In genomic region chr13:87788363-87788762, GRCh38 we compare ENCODE assay signal across 21 cellular contexts.
DNase-seq lines count a peak whose midpoint lies in the region; ATAC-seq, FAIRE-seq and TF ChIP-seq lines count a peak whose summit lies in the region.
"Had no signal": no experiment of that assay in that cellular context is flagged by ENCODE, and none has a peak within 500 bp of the region (broad histone marks: within the 10 kb centered on the region; RNA-seq: fewer than 3 reads in every experiment).

No MANE protein-coding gene starts in this region.

- no peak overlapping the region for H3K4me3 Mint-ChIP-seq in GM23338
- H3K4me3 Mint-ChIP-seq: B cell; CD4-positive, alpha-beta T cell; CD8-positive, alpha-beta T cell had no signal

- no peak overlapping the region for H2BK120ac ChIP-seq in IMR-90 (ENCODE audit: low read depth, low read length)

- FAIRE-seq in HepG2 (lab: Jason Lieb, UNC) = no peak
- FAIRE-seq: D721Med, GM12878, GM12892, GM19239 had no signal

- no peaks in the 10 kb centered on the region for H3F3A ChIP-seq in GM23338 (replicated peaks; ENCODE audit: low read depth)

- H4K8ac ChIP-seq in IMR-90 (ENCODE audit: low read depth in 2 of 2, low read length in 2 of 2) = no peak overlapping the region

- BruUV-seq in HepG2 (replicated peaks; lab: Mats Ljungman, UMichigan) (no TSS peak), IMR-90 (replicated peaks; lab: Mats Ljungman, UMichigan) (no TSS peak)

- no peak overlapping the region for H3K23ac ChIP-seq in IMR-90 (ENCODE audit: low read depth, low read length)

- no peaks in the 10 kb centered on the region for H3K36me3 Mint-ChIP-seq in GM23338 (ENCODE audit: low read depth)
- H3K36me3 Mint-ChIP-seq: CD8-positive, alpha-beta T cell had no signal

- H3K79me2 ChIP-seq in HepG2 (ENCODE audit: insufficient read depth, low read length) (no peaks in the 10 kb centered on the region), GM23338 (replicated peaks; ENCODE audit: insufficient read depth) (no peaks in the 10 kb centered on the region)

- intact Hi-C loops in HepG2 (cut with micrococcal nuclease; ENCODE audit: unreplicated experiment) (no loop called here), right lobe of liver (cut with DNase I) (no loop called here), IMR-90 (cut with micrococcal nuclease) (no loop called here)

- dilution Hi-C loops in IMR-90 (cut with HindIII; ENCODE audit: low sequenced_read_pairs, unreplicated experiment) = no loop called here

- no peaks in the 10 kb centered on the region; the same call in 2 of the 3 replicates for H3K9me3 Mint-ChIP-seq in GM23338
- H3K9me3 Mint-ChIP-seq: CD4-positive, alpha-beta T cell had no signal

- TF ChIP-seq EP300 in HepG2 (IDR thresholded peaks at IDR 0.05; ENCODE audit: low read depth in 2 of 2, low read length in 2 of 2) (no peak), HepG2 (CRISPR knock-in tag; IDR thresholded peaks at IDR 0.05; ENCODE audit: borderline replicate concordance) (no peak)

- no peak overlapping the region for H4K5ac ChIP-seq in IMR-90 (ENCODE audit: low read depth, low read length)

- H3K4me1 ChIP-seq in HepG2 (ENCODE audit: insufficient read depth, low read length) (no peaks in the 10 kb centered on the region), right lobe of liver (no peaks in the 10 kb centered on the region), IMR-90 (ENCODE audit: control insufficient read depth, insufficient read depth, low read length) (no peaks in the 10 kb centered on the region), GM23338 (ENCODE audit: insufficient read depth) (no peaks in the 10 kb centered on the region)
- H3K4me1 ChIP-seq: BLaER1 treated with 17β-estradiol and CSF1 and Interleukin-3, amounts not matched to agents 10 nM and 100 nM; Caco-2 had no signal

- H3K14ac ChIP-seq in IMR-90 (replicated peaks; ENCODE audit: low read depth, low read length) = no peak overlapping the region

- TF ChIP-seq CTCF in HepG2 (CRISPR knock-in tag; IDR thresholded peaks at IDR 0.05) = no peak
- TF ChIP-seq CTCF in right lobe of liver (IDR thresholded peaks at IDR 0.05) = no peak
- TF ChIP-seq CTCF in IMR-90 (conservative IDR thresholded peaks at IDR 0.05; ENCODE audit: low read depth, low read length) = no peak
- TF ChIP-seq CTCF in GM23338 (conservative IDR thresholded peaks at IDR 0.05; ENCODE audit: low read depth in 2 of 2) = no peak

- in situ Hi-C loops in HepG2 (cut with HindIII; ENCODE audit: extremely low pct_ligation_motif_present, low pct_unique_long_range_greater_than_20kb) (loop anchor here (25.0 kb wide), 1 partner anchor 526 kb away; no protein-coding TSS in a partner anchor), IMR-90 (cut with MboI; ENCODE audit: low sequenced_read_pairs) (no loop called here)

- H3K9me2 ChIP-seq in GM23338 (ENCODE audit: insufficient read depth) = no peaks in the 10 kb centered on the region

- H3K27ac Mint-ChIP-seq in GM23338 = no peak overlapping the region
- H3K27ac Mint-ChIP-seq: B cell; CD4-positive, alpha-beta T cell; CD8-positive, alpha-beta T cell had no signal

- DNase-seq in HepG2 (ENCODE audit: low spot score) (no peak), right lobe of liver (no peak), IMR-90 (no peak), GM23338 (ENCODE audit: low spot score) (no peak), AG08396 (ENCODE audit: low spot score) (no peak)
- DNase-seq: ACHN; AML-193; Caco-2; Calu3; CD4-positive, alpha-beta T cell; CD8-positive, alpha-beta T cell; DMS79 treated with DMSO at 0.1 percent for 48 hours; GDM1 had no signal

- H2AFZ ChIP-seq in HepG2 (ENCODE audit: low read length) = no peak overlapping the region
- H2AFZ ChIP-seq in IMR-90 (replicated peaks; ENCODE audit: low read length, poor library complexity) = no peak overlapping the region
- no peak overlapping the region for H2AFZ ChIP-seq in GM23338

- H2BK15ac ChIP-seq in IMR-90 (ENCODE audit: low read depth, low read length) = no peak overlapping the region

- H3K79me1 ChIP-seq in IMR-90 (ENCODE audit: low read depth in 1 of 2, low read length in 2 of 2) = no peaks in the 10 kb centered on the region

- TF ChIP-seq RAD21 in HepG2 (CRISPR knock-in tag; IDR thresholded peaks at IDR 0.05) (no peak), IMR-90 (IDR thresholded peaks at IDR 0.05; ENCODE audit: low read length) (no peak)

- POLR2A ChIA-PET in HepG2 (lab: Yijun Ruan, JAX) = no interaction called here
- POLR2A ChIA-PET in IMR-90 (lab: Charles Lee; ENCODE audit: unreplicated experiment) = no interaction called here

- H3K4me3 ChIP-seq in HepG2 (replicated peaks in 1 of 3; ENCODE audit: insufficient read depth in 1 of 3, low read depth in 2 of 3, low read length in 3 of 3) = no peak overlapping the region
- no peak overlapping the region for H3K4me3 ChIP-seq in right lobe of liver
- no peak overlapping the region for H3K4me3 ChIP-seq in IMR-90 (ENCODE audit: insufficient read depth, low read depth, low read length)
- no peak overlapping the region for H3K4me3 ChIP-seq in GM23338
- H3K4me3 ChIP-seq: BLaER1 treated with 17β-estradiol and CSF1 and Interleukin-3, amounts not matched to agents 10 nM and 100 nM; GM12878 had no signal

- no peak overlapping the region for H2BK5ac ChIP-seq in IMR-90 (ENCODE audit: low read depth, low read length, poor library complexity, severe bottlenecking)

- H2AK9ac ChIP-seq in IMR-90 (replicated peaks; ENCODE audit: low read depth, low read length, poor library complexity) = no peak overlapping the region

- H3K36me3 ChIP-seq in HepG2 (replicated peaks in 1 of 2; ENCODE audit: control insufficient read depth in 1 of 2, insufficient read depth in 2 of 2, low read length in 2 of 2) (no peaks in the 10 kb centered on the region), right lobe of liver (no peaks in the 10 kb centered on the region), IMR-90 (ENCODE audit: control insufficient read depth, insufficient read depth, low read length) (no peaks in the 10 kb centered on the region), GM23338 (ENCODE audit: insufficient read depth) (no peaks in the 10 kb centered on the region)
- H3K36me3 ChIP-seq: BLaER1 treated with 17β-estradiol and CSF1 and Interleukin-3, amounts not matched to agents 10 nM and 100 nM had no signal

- no peak for TF ChIP-seq POLR2A in HepG2 (IDR thresholded peaks at IDR 0.05; ENCODE audit: insufficient read depth in 1 of 2, low read depth in 2 of 2, low read length in 2 of 2)
- no peak for TF ChIP-seq POLR2A in right lobe of liver (IDR thresholded peaks at IDR 0.05)
- no peak for TF ChIP-seq POLR2A in IMR-90 (IDR thresholded peaks at IDR 0.05; ENCODE audit: low read depth, low read length)

- no peak overlapping the region for H3K4ac ChIP-seq in IMR-90 (ENCODE audit: low read depth, low read length)

- H3K27me3 ChIP-seq in HepG2 (ENCODE audit: control insufficient read depth in 1 of 2, insufficient read depth in 2 of 2, low read length in 2 of 2) (no peaks in the 10 kb centered on the region), right lobe of liver (no peaks in the 10 kb centered on the region), IMR-90 (ENCODE audit: control insufficient read depth, insufficient read depth, low read length) (no peaks in the 10 kb centered on the region), GM23338 (ENCODE audit: insufficient read depth) (no peaks in the 10 kb centered on the region)
- H3K27me3 ChIP-seq: BLaER1 treated with 17β-estradiol and CSF1 and Interleukin-3, amounts not matched to agents 10 nM and 100 nM had no signal

- no peak overlapping the region for H2BK20ac ChIP-seq in IMR-90 (ENCODE audit: low read depth, low read length)

- H3K4me1 Mint-ChIP-seq in GM23338 = no peaks in the 10 kb centered on the region
- H3K4me1 Mint-ChIP-seq: B cell had no signal

- H3K27ac ChIP-seq in HepG2 (ENCODE audit: extremely low read length, insufficient read depth, low read length) = no peak overlapping the region
- no peak overlapping the region for H3K27ac ChIP-seq in right lobe of liver
- no peak overlapping the region for H3K27ac ChIP-seq in IMR-90 (ENCODE audit: insufficient read depth, low read length)
- H3K27ac ChIP-seq in GM23338 (ENCODE audit: low read depth) = no peak overlapping the region
- H3K27ac ChIP-seq: 22Rv1; BLaER1 treated with 17β-estradiol and CSF1 and Interleukin-3, amounts not matched to agents 10 nM and 100 nM; C4-2B had no signal

- H4K91ac ChIP-seq in IMR-90 (ENCODE audit: insufficient read depth, low read depth, low read length) = no peak overlapping the region

- H3K4me2 ChIP-seq in HepG2 (ENCODE audit: low read depth, low read length) (no peak overlapping the region), IMR-90 (ENCODE audit: low read depth, low read length) (no peak overlapping the region), GM23338 (no peak overlapping the region)
- H3K4me2 ChIP-seq: BLaER1 treated with 17β-estradiol and CSF1 and Interleukin-3, amounts not matched to agents 10 nM and 100 nM had no signal

- no peaks in the 10 kb centered on the region for H4K20me1 ChIP-seq in HepG2 (ENCODE audit: insufficient read depth, low read length)
- no peaks in the 10 kb centered on the region for H4K20me1 ChIP-seq in IMR-90 (ENCODE audit: insufficient read depth, low read length)
- H4K20me1 ChIP-seq in GM23338 (replicated peaks; ENCODE audit: insufficient read depth) = no peaks in the 10 kb centered on the region
- H4K20me1 ChIP-seq: BLaER1 treated with 17β-estradiol and CSF1 and Interleukin-3, amounts not matched to agents 10 nM and 100 nM had no signal

- no peak overlapping the region for H3K56ac ChIP-seq in IMR-90 (ENCODE audit: extremely low read depth, insufficient read depth, low read length)

- CTCF ChIA-PET in HepG2 (lab: Yijun Ruan, JAX; ENCODE audit: low intra/inter-chr PET ratio, low total read pairs) (no interaction called here), IMR-90 (lab: Yijun Ruan, JAX) (no interaction called here)

- no peak overlapping the region for H2AK5ac ChIP-seq in IMR-90 (ENCODE audit: low read depth, low read length)

- WGBS in HepG2 (ENCODE audit: low lambda C conversion rate) = 26% methylated on average over 4 of the region's 4 CpGs
- WGBS in right lobe of liver (ENCODE audit: insufficient coverage, low coverage, low lambda C conversion rate, missing lambda C conversion rate) = 49% methylated on average over 4 of the region's 4 CpGs
- no CpG with 5 or more reads among the region's 4 CpGs for WGBS in IMR-90 (ENCODE audit: extremely low coverage in 2 of 2, insufficient read length in 1 of 2), 2 experiments

- H3K18ac ChIP-seq in IMR-90 (ENCODE audit: low read depth, low read length) = no peak overlapping the region

- H3K9me3 ChIP-seq in HepG2 (ENCODE audit: low read length) (no peaks in the 10 kb centered on the region), right lobe of liver (no peaks in the 10 kb centered on the region), IMR-90 (ENCODE audit: control insufficient read depth, insufficient read depth, low read length) (peaks cover 1% of the 10 kb centered on the region; the same call in 1 of the 2 replicates)
- H3K9me3 ChIP-seq: BLaER1 treated with 17β-estradiol and CSF1 and Interleukin-3, amounts not matched to agents 10 nM and 100 nM; Caco-2 had no signal

- H3K9ac ChIP-seq in HepG2 (ENCODE audit: insufficient read depth, low read depth, low read length) (no peak overlapping the region), IMR-90 (ENCODE audit: low read depth, low read length) (no peak overlapping the region)
- H3K9ac ChIP-seq: BLaER1 treated with 17β-estradiol and CSF1 and Interleukin-3, amounts not matched to agents 10 nM and 100 nM had no signal

- peaks cover 2% of the 10 kb centered on the region for H3K27me3 Mint-ChIP-seq in GM23338 (ENCODE audit: insufficient read depth, low read depth, poor library complexity)
- H3K27me3 Mint-ChIP-seq: B cell; CD4-positive, alpha-beta T cell had no signal

- ATAC-seq in HepG2 = no peak
- ATAC-seq in right lobe of liver = no peak
- no peak for ATAC-seq in IMR-90 (ENCODE audit: low read depth)
- no peak for ATAC-seq in GM23338
- ATAC-seq: CD8-positive, alpha-beta T cell; GM12878 had no signal

- H3K9me1 ChIP-seq in IMR-90 (ENCODE audit: insufficient read depth, low read length) = no peaks in the 10 kb centered on the region
